Comparison of ENCODE assay signal across 24 cellular contexts in genomic region chr12:65497645-65498044, GRCh38.
DNase-seq lines count a peak whose midpoint lies in the region; ATAC-seq, FAIRE-seq and TF ChIP-seq lines count a peak whose summit lies in the region.
"Had no signal": no experiment of that assay in that cellular context is flagged by ENCODE, and none has a peak within 500 bp of the region (broad histone marks: within the 10 kb centered on the region; RNA-seq: fewer than 3 reads in every experiment).

No MANE protein-coding gene starts in this region.

- no peak for ATAC-seq in WTC11
- ATAC-seq in left ventricle myocardium superior, result peak; percentile 35
- ATAC-seq: GM12878; stimulated activated naive CD8-positive, alpha-beta T cell treated with anti-CD3 and anti-CD28 coated beads, Interleukin-15, Interleukin-2, amounts not matched to agents 100 U/mL and 50 U/mL, for 24 hours had no signal

- no peak overlapping the region for H3K27ac Mint-ChIP-seq in WTC11
- H3K27ac Mint-ChIP-seq in mesothelial cell of epicardium, result peak overlapping the region; percentile 28
- H3K27ac Mint-ChIP-seq: activated B cell treated with CpG ODN at 0.5 μM for 24 hours; activated CD4-positive, alpha-beta memory T cell treated with anti-CD3 and anti-CD28 coated beads for 36 hours; activated naive CD8-positive, alpha-beta T cell; activated T-helper 2 cell treated with anti-CD3 and anti-CD28 coated beads, Interferon-gamma antibody, Interleukin-2, Interleukin-4, amounts not matched to agents 10 μg/mL and 5 μg/mL and 100 μg/mL, durations not matched to agents 14 hours and 24 hours and 36 hours; CD14-positive monocyte; H9 had no signal

- H3K36me3 Mint-ChIP-seq in WTC11 (no peaks in the 10 kb centered on the region), mesothelial cell of epicardium (no peaks in the 10 kb centered on the region)
- H3K36me3 Mint-ChIP-seq: activated CD4-positive, alpha-beta memory T cell treated with anti-CD3 and anti-CD28 coated beads for 36 hours; activated naive CD8-positive, alpha-beta T cell; CD14-positive monocyte had no signal

- TF ChIP-seq CTCF in WTC11 (IDR thresholded peaks at IDR 0.05) (no peak), mesothelial cell of epicardium (IDR thresholded peaks at IDR 0.05; ENCODE audit: unreplicated experiment) (no peak)

- FAIRE-seq in G401.6 (lab: Jason Lieb, UNC), result peak; percentile 49
- FAIRE-seq: GM12878 had no signal

- H3K27me3 Mint-ChIP-seq in WTC11 (ENCODE audit: low read depth) (no peaks in the 10 kb centered on the region; the same call in 1 of the 2 replicates), mesothelial cell of epicardium (ENCODE audit: low read depth) (no peaks in the 10 kb centered on the region)
- H3K27me3 Mint-ChIP-seq: activated B cell treated with CpG ODN at 0.5 μM for 24 hours had no signal

- H3K4me1 Mint-ChIP-seq in WTC11, result peaks cover 17% of the 10 kb centered on the region
- H3K4me1 Mint-ChIP-seq in mesothelial cell of epicardium, result peaks cover 92% of the 10 kb centered on the region
- H3K4me1 Mint-ChIP-seq: activated B cell treated with CpG ODN at 0.5 μM for 24 hours had no signal

- POLR2A ChIA-PET in WTC11 (lab: Charles Lee), result no interaction called here

- DNase-seq in WTC11 (ENCODE audit: low spot score), result no peak
- DNase-seq in left ventricle myocardium superior, result no peak
- DNase-seq in mesothelial cell of epicardium (ENCODE audit: low spot score in 2 of 2, unreplicated experiment in 2 of 2), result no peak
- no peak for DNase-seq in activated effector memory CD4-positive, alpha-beta T cell treated with anti-CD3 and anti-CD28 coated beads, Interleukin-2, amount 50 U/mL, for 16 hours
- no peak for DNase-seq in stimulated activated naive CD4-positive, alpha-beta T cell (lab: John Stamatoyannopoulos, UW)
- no peak for DNase-seq in mucosa of gallbladder (ENCODE audit: low spot score)
- DNase-seq in NCI-H2081 (lab: John Stamatoyannopoulos, UW), result no peak
- DNase-seq: activated B cell treated with CpG ODN at 0.5 μM for 24 hours; activated CD4-positive, alpha-beta memory T cell treated with anti-CD3 and anti-CD28 coated beads for 36 hours; Calu3; dorsolateral prefrontal cortex; H9; NCI-H1105 treated with DMSO at 0.1 percent for 48 hours; NCI-H446; nucleus accumbens; OCI-M1; SHP77; stimulated activated naive CD8-positive, alpha-beta T cell treated with anti-CD3 and anti-CD28 coated beads, Interleukin-15, Interleukin-2, amounts not matched to agents 100 U/mL and 50 U/mL, for 24 hours; T-helper 9 cell had no signal

- no peaks in the 10 kb centered on the region for H3K9me3 Mint-ChIP-seq in WTC11
- H3K9me3 Mint-ChIP-seq in mesothelial cell of epicardium, result no peaks in the 10 kb centered on the region
- H3K9me3 Mint-ChIP-seq: activated B cell treated with CpG ODN at 0.5 μM for 24 hours; activated CD4-positive, alpha-beta memory T cell treated with anti-CD3 and anti-CD28 coated beads for 36 hours; activated T-helper 2 cell treated with anti-CD3 and anti-CD28 coated beads, Interferon-gamma antibody, Interleukin-2, Interleukin-4, amounts not matched to agents 10 μg/mL and 5 μg/mL and 100 μg/mL, durations not matched to agents 14 hours and 24 hours and 36 hours; CD14-positive monocyte; H9 had no signal

- CTCF ChIA-PET in WTC11 (lab: Charles Lee), result no interaction called here

- intact Hi-C loops in left ventricle myocardium superior (cut with micrococcal nuclease), result no loop called here

- H3K4me3 Mint-ChIP-seq in WTC11 (no peak overlapping the region), mesothelial cell of epicardium (no peak overlapping the region)
- H3K4me3 Mint-ChIP-seq: activated B cell treated with CpG ODN at 0.5 μM for 24 hours; activated CD4-positive, alpha-beta memory T cell treated with anti-CD3 and anti-CD28 coated beads for 36 hours; activated naive CD8-positive, alpha-beta T cell; CD14-positive monocyte; H9 had no signal

TF ChIP-seq in WTC11, 78 proteins besides CTCF, POLR2A, EP300 and RAD21:
- TF ChIP-seq GABPB1 (CRISPR knock-in tag; IDR thresholded peaks at IDR 0.05) (0 out of 2 replicates have a peak, but pooled peaks have one; percentile 21), ZBTB43 (CRISPR knock-in tag; IDR thresholded peaks at IDR 0.05) (no peak)
